ENCODE assay signal across 9 cellular contexts in genomic region chr1:47351305-47351704, GRCh38. TPM values are rescaled to one million over a fixed set of nuclear protein-coding genes. Genes with fewer than 3 reads are reported as not detected.
DNase-seq lines count a peak whose midpoint lies in the region; ATAC-seq lines count a peak whose summit lies in the region.
"Had no signal": no experiment of that assay in that cellular context is flagged by ENCODE, and none has a peak within 500 bp of the region (broad histone marks: within the 10 kb centered on the region; RNA-seq: fewer than 3 reads in every experiment).

No MANE protein-coding gene starts in this region.

- peaks cover 28% of the 10 kb centered on the region for H3K4me1 Mint-ChIP-seq in activated T-helper 17 cell treated with anti-CD3 and anti-CD28 coated beads, Interleukin-2, amount 50 U/mL, for 72 hours
- peaks cover 16 to 49% of the 10 kb centered on the region in 2 donors for H3K4me1 Mint-ChIP-seq in immature natural killer cell

- H3K79me2 ChIP-seq in ACC112 (ENCODE audit: control insufficient read depth, insufficient read depth, low read length, unreplicated experiment) = peaks cover 68% of the 10 kb centered on the region

- ATAC-seq in GM19023 (IDR thresholded peaks at IDR 0.05; ENCODE audit: unreplicated experiment) = peak; percentile 79
- ATAC-seq in HG02973 (IDR thresholded peaks at IDR 0.05; ENCODE audit: unreplicated experiment) = peak; percentile 91
- peak; percentile 100 for ATAC-seq in activated T-helper 17 cell treated with anti-CD3 and anti-CD28 coated beads, Interleukin-2, amount 50 U/mL, for 72 hours (replicated peaks)

- H3K27me3 Mint-ChIP-seq in activated T-helper 17 cell treated with anti-CD3 and anti-CD28 coated beads, Interleukin-2, amount 50 U/mL, for 72 hours = no peaks in the 10 kb centered on the region
- no peaks in the 10 kb centered on the region for H3K27me3 Mint-ChIP-seq in immature natural killer cell (ENCODE audit: low read depth in 3 of 3)

- no peak overlapping the region for H2AFZ ChIP-seq in ACC112 (ENCODE audit: low read length, unreplicated experiment)

- H3K27ac ChIP-seq in ACC112 (ENCODE audit: low read depth, low read length) = peak overlapping the region; percentile 17; the same call in 1 of the 2 replicates
- H3K27ac ChIP-seq: HL-60 had no signal

- no peaks in the 10 kb centered on the region for H3K27me3 ChIP-seq in ACC112 (ENCODE audit: insufficient read depth, low read length)

- peaks cover 4% of the 10 kb centered on the region for H3K9me3 Mint-ChIP-seq in activated T-helper 17 cell treated with anti-CD3 and anti-CD28 coated beads, Interleukin-2, amount 50 U/mL, for 72 hours
- H3K9me3 Mint-ChIP-seq in immature natural killer cell = no peaks in the 10 kb centered on the region

- H3K4me3 Mint-ChIP-seq in activated T-helper 17 cell treated with anti-CD3 and anti-CD28 coated beads, Interleukin-2, amount 50 U/mL, for 72 hours = peak overlapping the region; percentile 66
- no peak overlapping the region for H3K4me3 Mint-ChIP-seq in immature natural killer cell

- peaks cover 6% of the 10 kb centered on the region for H3K4me1 ChIP-seq in ACC112 (ENCODE audit: control insufficient read depth, insufficient read depth, low read length, unreplicated experiment)

- peaks cover 26% of the 10 kb centered on the region for H3K36me3 Mint-ChIP-seq in activated T-helper 17 cell treated with anti-CD3 and anti-CD28 coated beads, Interleukin-2, amount 50 U/mL, for 72 hours (ENCODE audit: low read depth)
- peaks cover 0 to 13% (median 0%) of the 10 kb centered on the region in 3 donors for H3K36me3 Mint-ChIP-seq in immature natural killer cell

- DNase-seq in OCI-M2 (lab: John Stamatoyannopoulos, UW; ENCODE audit: unreplicated experiment) (no peak), immature natural killer cell (no peak), NCI-H1048 (lab: John Stamatoyannopoulos, UW) (no peak)
- DNase-seq in central memory CD4-positive, alpha-beta T cell = no peak

- peak overlapping the region; percentile 96 for H3K27ac Mint-ChIP-seq in activated T-helper 17 cell treated with anti-CD3 and anti-CD28 coated beads, Interleukin-2, amount 50 U/mL, for 72 hours
- peak overlapping the region in 3 of 6 donors; percentile 6 to 39 (median 30) for H3K27ac Mint-ChIP-seq in immature natural killer cell

- H3K36me3 ChIP-seq in ACC112 (ENCODE audit: insufficient read depth, low read length) = no peaks in the 10 kb centered on the region; the same call in 1 of the 2 replicates

- no peak overlapping the region for H3K4me3 ChIP-seq in ACC112 (ENCODE audit: low read depth, low read length)

RNA-seq across cellular contexts. Expression of gene CMPK1, which starts 17.7 kb away (rescaled TPM):
- 100 to 1,000 TPM in 1 of 2 donors, 10 to 100 TPM in 1; 95.3 to 124 TPM for total RNA-seq in activated T-helper 17 cell treated with anti-CD3 and anti-CD28 coated beads, Interleukin-2, amount 50 U/mL, for 72 hours
- 100 to 1,000 TPM; 122 to 171 (median 140) TPM for polyA plus RNA-seq in immature natural killer cell

RNA-seq across cellular contexts. Expression of gene STIL, which starts 37.4 kb away (rescaled TPM):
- total RNA-seq in activated T-helper 17 cell treated with anti-CD3 and anti-CD28 coated beads, Interleukin-2, amount 50 U/mL, for 72 hours = 10 to 100 TPM; 31.7 to 33.0 TPM
- polyA plus RNA-seq in immature natural killer cell = 1 to 10 TPM in 2 of 3 donors, under 1 TPM in 1; 0.54 to 1.8 (median 1.1) TPM
